9 cellular contexts compared by ENCODE assay signal in the genomic region with DNA sequence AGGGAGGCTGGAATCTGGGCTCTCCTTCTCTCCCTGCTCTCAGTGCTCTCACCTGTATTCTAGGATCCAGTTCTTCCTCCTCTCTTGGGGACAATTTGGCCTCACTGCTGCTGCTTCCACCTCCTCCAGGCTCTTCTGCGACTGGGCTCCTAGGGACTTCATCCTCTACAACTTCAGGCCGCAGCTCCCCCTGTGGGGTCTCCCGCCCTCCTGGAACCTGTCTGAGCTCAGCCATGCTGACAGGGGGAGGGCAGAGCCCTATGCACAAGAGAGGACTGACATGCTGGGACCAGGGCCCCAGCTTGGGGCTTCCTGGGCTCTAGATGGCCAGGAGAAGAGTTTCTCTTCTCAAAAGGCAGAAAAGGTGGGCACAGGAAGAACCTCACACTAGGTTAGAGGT. TPM values are rescaled to one million over a fixed set of nuclear protein-coding genes. Genes with fewer than 3 reads are reported as not detected.
DNase-seq lines count a peak whose midpoint lies in the region; ATAC-seq, FAIRE-seq and TF ChIP-seq lines count a peak whose summit lies in the region.
"Had no signal": no experiment of that assay in that cellular context is flagged by ENCODE, and none has a peak within 500 bp of the region (broad histone marks: within the 10 kb centered on the region; RNA-seq: fewer than 3 reads in every experiment).

No MANE protein-coding gene starts in this region.

- peaks cover 65% of the 10 kb centered on the region for H3K4me1 ChIP-seq in CD4-positive, alpha-beta memory T cell (ENCODE audit: insufficient read depth, low read length)
- peaks cover 69% of the 10 kb centered on the region for H3K4me1 ChIP-seq in PC-3 (ENCODE audit: insufficient read depth, low read length)
- peaks cover 47% of the 10 kb centered on the region for H3K4me1 ChIP-seq in endothelial cell of umbilical vein (ENCODE audit: control insufficient read depth, extremely low read depth, insufficient read depth, low read length)
- H3K4me1 ChIP-seq in neutrophil (ENCODE audit: control insufficient read depth in 1 of 2, insufficient read depth in 1 of 2, low read depth in 1 of 2, low read length in 1 of 2), result peaks cover 74 to 83% of the 10 kb centered on the region in 2 experiments

- peak overlapping the region; percentile 97 to 99 for H3K4me3 ChIP-seq in CD4-positive, alpha-beta memory T cell (ENCODE audit: low read length in 2 of 2)
- peak overlapping the region; percentile 73 for H3K4me3 ChIP-seq in PC-3 (ENCODE audit: low read length)
- no peak overlapping the region for H3K4me3 ChIP-seq in endothelial cell of umbilical vein (replicated peaks in 1 of 3; ENCODE audit: insufficient read depth in 1 of 3, low read depth in 1 of 3, low read length in 3 of 3)
- peak overlapping the region; percentile 94 to 100 for H3K4me3 ChIP-seq in neutrophil (ENCODE audit: low read depth in 1 of 2, low read length in 1 of 2)

- H4K20me1 ChIP-seq in PC-3 (ENCODE audit: low read length) (no peaks in the 10 kb centered on the region), endothelial cell of umbilical vein (replicated peaks; ENCODE audit: control insufficient read depth, extremely low read depth, insufficient read depth, low read length) (no peaks in the 10 kb centered on the region)

- no peaks in the 10 kb centered on the region for H3K9me1 ChIP-seq in endothelial cell of umbilical vein (replicated peaks; ENCODE audit: control insufficient read depth, extremely low read depth, insufficient read depth, low read length)

- H3K36me3 Mint-ChIP-seq in CD4-positive, alpha-beta memory T cell, result peaks cover 8 to 56% of the 10 kb centered on the region in 2 donors

- H3K4me1 Mint-ChIP-seq in CD4-positive, alpha-beta memory T cell, result peaks cover 48 to 74% (median 63%) of the 10 kb centered on the region in 4 donors

- peaks cover 0 to 1% of the 10 kb centered on the region in 2 donors for H3K27me3 Mint-ChIP-seq in CD4-positive, alpha-beta memory T cell

- no peak for TF ChIP-seq POLR2A in endothelial cell of umbilical vein (IDR thresholded peaks at IDR 0.05; ENCODE audit: low read depth, low read length)

- ATAC-seq in PC-3 (no peak), GM19023 (IDR thresholded peaks at IDR 0.05; ENCODE audit: unreplicated experiment) (no peak)

- H3K4me3 Mint-ChIP-seq in CD4-positive, alpha-beta memory T cell, result peak overlapping the region; percentile 94 to 100 (median 97)

- peaks cover 5% of the 10 kb centered on the region for H3F3A ChIP-seq in PC-3 (ENCODE audit: low read length, unreplicated experiment)

- H3K79me2 ChIP-seq in PC-3 (ENCODE audit: low read length), result peaks cover 58% of the 10 kb centered on the region
- peaks cover 52% of the 10 kb centered on the region for H3K79me2 ChIP-seq in endothelial cell of umbilical vein (ENCODE audit: control insufficient read depth, insufficient read depth, low read length)

- H3K36me3 ChIP-seq in CD4-positive, alpha-beta memory T cell (ENCODE audit: insufficient read depth, low read length), result peaks cover 28% of the 10 kb centered on the region
- H3K36me3 ChIP-seq in PC-3 (ENCODE audit: low read depth, low read length), result peaks cover 22% of the 10 kb centered on the region
- peaks cover 4 to 13% of the 10 kb centered on the region in 2 experiments for H3K36me3 ChIP-seq in endothelial cell of umbilical vein (ENCODE audit: control insufficient read depth in 2 of 2, extremely low read depth in 1 of 2, insufficient read depth in 2 of 2, low read length in 2 of 2)
- peaks cover 27% of the 10 kb centered on the region for H3K36me3 ChIP-seq in neutrophil

- POLR2A ChIA-PET in CD4-positive, alpha-beta memory T cell (lab: Charles Lee; ENCODE audit: partially characterized antibody), result interaction anchor here (0.9 to 5.9 kb wide), 4 partner anchors 9 to 84 kb away, joined by 4 to 154 read pairs (median 32); partner anchors contain the start of genes ZNF672 and ZNF692
- POLR2A ChIA-PET in PC-3 (lab: Charles Lee; ENCODE audit: unreplicated experiment), result no interaction called here
- POLR2A ChIA-PET in endothelial cell of umbilical vein (lab: Charles Lee), result no interaction called here

- no peak for FAIRE-seq in endothelial cell of umbilical vein (lab: Jason Lieb, UNC)

- no peaks in the 10 kb centered on the region for H3K9me2 ChIP-seq in PC-3 (replicated peaks; ENCODE audit: low read length)

- TF ChIP-seq CTCF in PC-3 (conservative IDR thresholded peaks at IDR 0.05; ENCODE audit: low read depth, low read length) (no peak), endothelial cell of umbilical vein (IDR thresholded peaks at IDR 0.05; ENCODE audit: extremely low read depth in 1 of 2, insufficient read depth in 1 of 2, low read depth in 1 of 2, low read length in 2 of 2) (no peak), neutrophil (IDR thresholded peaks at IDR 0.05) (no peak)

- no peak for DNase-seq in CD4-positive, alpha-beta memory T cell
- DNase-seq in PC-3 (no peak), endothelial cell of umbilical vein (ENCODE audit: low read depth, low spot score) (no peak), COLO668 (lab: John Stamatoyannopoulos, UW; ENCODE audit: unreplicated experiment) (no peak), DMS153 (lab: John Stamatoyannopoulos, UW) (no peak), NCI-H510A treated with DMSO at 0.1 percent for 48 hours (lab: John Stamatoyannopoulos, UW) (no peak)
- DNase-seq: KG1 had no signal

- intact Hi-C loops in CD4-positive, alpha-beta memory T cell (cut with micrococcal nuclease), result no loop called here
- intact Hi-C loops in PC-3 (cut with micrococcal nuclease) (loop anchor here (5.0 kb wide), 1 partner anchor 122 kb away; the partner anchor contains the start of gene OR14I1), endothelial cell of umbilical vein (cut with micrococcal nuclease) (no loop called here)

- CTCF ChIA-PET in CD4-positive, alpha-beta memory T cell (lab: Charles Lee; ENCODE audit: partially characterized antibody), result interaction anchor here (4.7 kb wide), 1 partner anchor 13 kb away, joined by 58 read pairs; the partner anchor contains the start of gene ZNF672
- CTCF ChIA-PET in PC-3 (lab: Charles Lee), result no interaction called here
- CTCF ChIA-PET in endothelial cell of umbilical vein (lab: Charles Lee), result interaction anchor here (2.0 kb wide), 1 partner anchor 34 kb away, joined by 10 read pairs; the partner anchor contains the start of gene ZNF692

- peaks cover 0 to 4% (median 0%) of the 10 kb centered on the region in 8 donors for H3K9me3 Mint-ChIP-seq in CD4-positive, alpha-beta memory T cell

- dilution Hi-C loops in endothelial cell of umbilical vein (cut with MboI; ENCODE audit: extremely low pct_ligation_motif_present, low sequenced_read_pairs), result no loop called here

- H3K27ac Mint-ChIP-seq in CD4-positive, alpha-beta memory T cell, result peak overlapping the region; percentile 86 to 100 (median 98)

- H3K9me3 ChIP-seq in CD4-positive, alpha-beta memory T cell (ENCODE audit: control insufficient read depth in 1 of 2, low read length in 2 of 2), result no peaks in the 10 kb centered on the region
- H3K9me3 ChIP-seq in PC-3 (ENCODE audit: low read length) (no peaks in the 10 kb centered on the region), endothelial cell of umbilical vein (replicated peaks; ENCODE audit: control insufficient read depth, insufficient read depth, low read length) (no peaks in the 10 kb centered on the region), neutrophil (no peaks in the 10 kb centered on the region)

- H3K4me2 ChIP-seq in PC-3 (ENCODE audit: low read length) (peak overlapping the region; percentile 88), endothelial cell of umbilical vein (ENCODE audit: insufficient read depth, low read length) (peak overlapping the region; percentile 18)

- no peaks in the 10 kb centered on the region for H3K27me3 ChIP-seq in CD4-positive, alpha-beta memory T cell (ENCODE audit: insufficient read depth, low read length)
- H3K27me3 ChIP-seq in PC-3 (ENCODE audit: low read length) (no peaks in the 10 kb centered on the region), endothelial cell of umbilical vein (ENCODE audit: control insufficient read depth in 2 of 2, insufficient read depth in 2 of 2, low read length in 2 of 2) (no peaks in the 10 kb centered on the region), neutrophil (no peaks in the 10 kb centered on the region)

- H2AFZ ChIP-seq in PC-3 (ENCODE audit: low read length) (no peak overlapping the region), endothelial cell of umbilical vein (ENCODE audit: low read depth, low read length) (no peak overlapping the region)

- peak overlapping the region; percentile 91 for H3K27ac ChIP-seq in CD4-positive, alpha-beta memory T cell (ENCODE audit: low read depth, low read length)
- peak overlapping the region; percentile 85 for H3K27ac ChIP-seq in PC-3 (ENCODE audit: low read length)
- H3K27ac ChIP-seq in endothelial cell of umbilical vein (ENCODE audit: insufficient read depth, low read depth, low read length), result peak overlapping the region; percentile 89
- peak overlapping the region; percentile 99 for H3K27ac ChIP-seq in neutrophil

- H3K9ac ChIP-seq in PC-3 (ENCODE audit: low read length) (peak overlapping the region; percentile 80), endothelial cell of umbilical vein (replicated peaks; ENCODE audit: extremely low read depth, insufficient read depth, low read length) (no peak overlapping the region)

- no TSS peak for BruUV-seq in PC-3 (replicated peaks; lab: Mats Ljungman, UMichigan)
- BruUV-seq in endothelial cell of umbilical vein (replicated peaks; lab: Mats Ljungman, UMichigan), result no TSS peak

RNA-seq across cellular contexts. Expression of gene SH3BP5L, which starts 1.0 kb away (rescaled TPM):
- 10 to 100 TPM; 40.9 to 43.4 TPM for total RNA-seq in CD4-positive, alpha-beta memory T cell
- 1 to 10 TPM in 1 of 2 donors, under 1 TPM in 1; 0.77 to 4.4 TPM for polyA plus RNA-seq in CD4-positive, alpha-beta memory T cell
- total RNA-seq in PC-3 (2014; rRNA removed) (63.5 and 70.6 TPM in 2 replicates), endothelial cell of umbilical vein (24.7 and 26.5 TPM in 2 replicates)
- polyA plus RNA-seq in endothelial cell of umbilical vein, result 22.9 and 24.7 TPM in 2 replicates
- 20.0 and 23.7 TPM in 2 replicates for polyA plus RNA-seq in endothelial cell of umbilical vein (2011; cell fraction: cytosol; rRNA removed)
- polyA plus RNA-seq in endothelial cell of umbilical vein (2011; cell fraction: nucleus; rRNA removed), result 34.8 and 35.9 TPM in 2 replicates
- 12.4 TPM in 2 replicates for polyA plus RNA-seq in endothelial cell of umbilical vein (2012)
- 23.0 and 29.6 TPM in 2 replicates for polyA minus RNA-seq in endothelial cell of umbilical vein
- 11.8 TPM for polyA minus RNA-seq in endothelial cell of umbilical vein (2011; cell fraction: cytosol; rRNA and poly(A)+ RNA removed)
- polyA minus RNA-seq in endothelial cell of umbilical vein (2011; cell fraction: nucleus; rRNA and poly(A)+ RNA removed), result 24.3 and 29.0 TPM in 2 replicates

RNA-seq across cellular contexts. Expression of gene ZNF672, which starts 13.3 kb away (rescaled TPM):
- 10 to 100 TPM; 39.7 to 42.8 TPM for total RNA-seq in CD4-positive, alpha-beta memory T cell
- polyA plus RNA-seq in CD4-positive, alpha-beta memory T cell, result 10 to 100 TPM; 12.4 to 29.2 TPM
- total RNA-seq in PC-3 (2014; rRNA removed) (83.9 and 89.4 TPM in 2 replicates), endothelial cell of umbilical vein (20.1 and 21.5 TPM in 2 replicates)
- polyA plus RNA-seq in endothelial cell of umbilical vein, result 29.6 and 30.6 TPM in 2 replicates
- 17.8 TPM in 2 replicates for polyA plus RNA-seq in endothelial cell of umbilical vein (2011; cell fraction: cytosol; rRNA removed)
- polyA plus RNA-seq in endothelial cell of umbilical vein (2011; cell fraction: nucleus; rRNA removed), result 18.1 and 18.4 TPM in 2 replicates
- 9.1 and 9.4 TPM in 2 replicates for polyA plus RNA-seq in endothelial cell of umbilical vein (2012)
- polyA minus RNA-seq in endothelial cell of umbilical vein, result 23.9 and 28.1 TPM in 2 replicates
- polyA minus RNA-seq in endothelial cell of umbilical vein (2011; cell fraction: cytosol; rRNA and poly(A)+ RNA removed), result 33.8 TPM
- 14.1 and 14.7 TPM in 2 replicates for polyA minus RNA-seq in endothelial cell of umbilical vein (2011; cell fraction: nucleus; rRNA and poly(A)+ RNA removed)

RNA-seq across cellular contexts. Expression of gene ZNF692, which starts 34.2 kb away (rescaled TPM):
- total RNA-seq in CD4-positive, alpha-beta memory T cell, result 10 to 100 TPM; 70.8 to 74.8 TPM
- polyA plus RNA-seq in CD4-positive, alpha-beta memory T cell, result 10 to 100 TPM; 10.9 to 13.0 TPM
- total RNA-seq in PC-3 (2014; rRNA removed) (71.9 and 85.4 TPM in 2 replicates), endothelial cell of umbilical vein (36.6 and 38.6 TPM in 2 replicates)
- 32.6 and 33.6 TPM in 2 replicates for polyA plus RNA-seq in endothelial cell of umbilical vein
- polyA plus RNA-seq in endothelial cell of umbilical vein (2011; cell fraction: cytosol; rRNA removed), result 16.3 and 22.5 TPM in 2 replicates
- 241 TPM in 2 replicates for polyA plus RNA-seq in endothelial cell of umbilical vein (2011; cell fraction: nucleus; rRNA removed)
- polyA plus RNA-seq in endothelial cell of umbilical vein (2012), result 21.9 and 23.0 TPM in 2 replicates
- polyA minus RNA-seq in endothelial cell of umbilical vein, result 13.2 and 18.1 TPM in 2 replicates
- 12.1 TPM for polyA minus RNA-seq in endothelial cell of umbilical vein (2011; cell fraction: cytosol; rRNA and poly(A)+ RNA removed)
- 17.5 and 21.1 TPM in 2 replicates for polyA minus RNA-seq in endothelial cell of umbilical vein (2011; cell fraction: nucleus; rRNA and poly(A)+ RNA removed)

Comparison
In these comparisons a context has a peak if more than half of its experiments do, and no peak if none do; other contexts are left out.
1. H3K4me3 ChIP-seq: peak in CD4-positive, alpha-beta memory T cell (2 of 2), PC-3 (single experiment) and neutrophil (2 of 2); none in endothelial cell of umbilical vein (0 of 3).
2. Peak in every context shown above with its lines, with median percentiles within 50 percentile points of each other: H3K27ac ChIP-seq.